In genomic region chr11:27870985-27871485, GRCh38 we compare ENCODE assay signal across 27 cellular contexts.
"Had no signal": no experiment of that assay in that cellular context is flagged by ENCODE, and none has a peak within 500 bp of the region (broad histone marks: within the 10 kb centered on the region; RNA-seq: fewer than 3 reads in every experiment).

No MANE protein-coding gene starts in this region.

- H3K4me1 ChIP-seq: left lung, lower lobe of right lung, prostate gland, suprapubic skin, tibial artery, vagina had no signal

- H3K27me3 ChIP-seq: hepatocyte, left lung, ovary, suprapubic skin, vagina had no signal

- H3K27ac Mint-ChIP-seq: natural killer cell; stimulated activated naive B cell treated with anti-CD40 and anti-IgM and Interleukin-4, amounts not matched to agents 10 μg/mL and 1 μg/mL and 100 μg/mL, for 72 hours; type B pancreatic cell had no signal

- H3K9me3 ChIP-seq: lower lobe of right lung, ovary, prostate gland, suprapubic skin, thoracic aorta, tibial artery, vagina had no signal

- DNase-seq: heart right ventricle; islet precursor cell; lower lobe of right lung; mammary epithelial cell; mesenchymal stem cell; naive B cell; natural killer cell; ovary; posterior cingulate gyrus; retina; right cardiac atrium; stimulated activated CD4-positive, alpha-beta T cell treated with anti-CD3 and anti-CD28 coated beads, Interleukin-12 subunit alpha, Interleukin-12 subunit beta, amount 100 ng/mL, for 4 hours; stimulated activated CD4-positive, alpha-beta T cell treated with anti-CD3 and anti-CD28 coated beads, Interleukin-15, amount 100 ng/mL, for 24 hours; stimulated activated CD4-positive, alpha-beta T cell treated with anti-CD3 and anti-CD28 coated beads, Interleukin-2, amount 100 ng/mL, for 24 hours; stimulated activated CD4-positive, alpha-beta T cell treated with anti-CD3 and anti-CD28 coated beads, Interleukin-4, amount 100 ng/mL, for 1 hour; stimulated activated naive B cell treated with anti-CD40 and anti-IgM and Interleukin-4, amounts not matched to agents 10 μg/mL and 1 μg/mL and 100 μg/mL, for 72 hours; stimulated activated naive CD8-positive, alpha-beta T cell treated with anti-CD3 and anti-CD28 coated beads, Interleukin-15, Interleukin-2, amounts not matched to agents 100 U/mL and 50 U/mL, for 24 hours; tibial artery had no signal

- ATAC-seq: heart right ventricle; left lung; lower lobe of right lung; natural killer cell; right cardiac atrium; sciatic nerve; stimulated activated naive B cell treated with anti-CD40 and anti-IgM and Interleukin-4, amounts not matched to agents 10 μg/mL and 1 μg/mL and 100 μg/mL, for 72 hours; stimulated activated naive CD8-positive, alpha-beta T cell treated with anti-CD3 and anti-CD28 coated beads, Interleukin-15, Interleukin-2, amounts not matched to agents 100 U/mL and 50 U/mL, for 24 hours had no signal

- H3K4me3 ChIP-seq: heart right ventricle, hepatocyte, left lung, lower lobe of right lung, ovary, prostate gland, skin epidermis, suprapubic skin, thoracic aorta, tibial artery, vagina had no signal

- H3K4me1 Mint-ChIP-seq: naive B cell; natural killer cell; stimulated activated naive B cell treated with anti-CD40 and anti-IgM and Interleukin-4, amounts not matched to agents 10 μg/mL and 1 μg/mL and 100 μg/mL, for 72 hours had no signal

- H3K36me3 Mint-ChIP-seq: naive B cell; natural killer cell; stimulated activated naive B cell treated with anti-CD40 and anti-IgM and Interleukin-4, amounts not matched to agents 10 μg/mL and 1 μg/mL and 100 μg/mL, for 72 hours; type B pancreatic cell had no signal

- H3K27me3 Mint-ChIP-seq: stimulated activated naive B cell treated with anti-CD40 and anti-IgM and Interleukin-4, amounts not matched to agents 10 μg/mL and 1 μg/mL and 100 μg/mL, for 72 hours had no signal

- H3K27ac ChIP-seq: heart right ventricle, hepatocyte, left lung, lower lobe of right lung, ovary, prostate gland, skin epidermis, suprapubic skin, thoracic aorta, tibial artery, vagina had no signal

- H3K36me3 ChIP-seq: heart right ventricle, left lung, lower lobe of right lung, ovary, prostate gland, suprapubic skin, thoracic aorta, tibial artery, vagina had no signal

- H3K4me3 Mint-ChIP-seq: naive B cell; natural killer cell; stimulated activated naive B cell treated with anti-CD40 and anti-IgM and Interleukin-4, amounts not matched to agents 10 μg/mL and 1 μg/mL and 100 μg/mL, for 72 hours; type B pancreatic cell had no signal
